Comparison of ENCODE assay signal across 30 cellular contexts in the genomic region with DNA sequence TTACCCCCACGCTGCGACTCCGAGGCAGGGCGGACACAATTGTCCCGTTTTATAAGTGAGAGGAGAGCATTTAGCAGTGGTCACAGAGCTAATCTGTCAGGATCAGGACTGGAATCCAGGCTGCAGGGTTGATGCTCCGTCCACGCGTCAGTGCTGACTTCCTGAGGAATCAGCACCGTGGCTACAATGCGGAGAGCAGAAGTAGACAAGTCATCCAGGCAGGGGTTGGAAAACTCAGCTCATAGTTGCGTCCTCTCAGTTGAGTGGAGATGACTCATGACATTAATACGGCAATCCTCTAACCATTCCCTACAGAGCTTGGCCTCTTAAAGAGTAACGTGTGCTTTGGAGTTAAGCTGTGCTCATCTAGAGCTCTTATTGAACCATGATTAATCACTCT. TPM values are rescaled to one million over a fixed set of nuclear protein-coding genes. Genes with fewer than 3 reads are reported as not detected.
DNase-seq lines count a peak whose midpoint lies in the region; ATAC-seq and TF ChIP-seq lines count a peak whose summit lies in the region.
"Had no signal": no experiment of that assay in that cellular context is flagged by ENCODE, and none has a peak within 500 bp of the region (broad histone marks: within the 10 kb centered on the region; RNA-seq: fewer than 3 reads in every experiment).

No MANE protein-coding gene starts in this region.

- no peak overlapping the region for H3K4me3 ChIP-seq in HEK293 (ENCODE audit: low read depth, low read length)
- H3K4me3 ChIP-seq in left lung, result no peak overlapping the region
- no peak overlapping the region for H3K4me3 ChIP-seq in H7 (ENCODE audit: insufficient read depth, low read depth, low read length)
- H3K4me3 ChIP-seq: BLaER1, coronary artery, esophagus muscularis mucosa, sigmoid colon, stomach, tibial artery had no signal

- POLR2A ChIA-PET in HEK293 (lab: Yijun Ruan, JAX), result no interaction called here

- no peaks in the 10 kb centered on the region for H3K36me3 Mint-ChIP-seq in stimulated activated memory B cell treated with anti-CD40 and anti-IgM and Interleukin-4, amounts not matched to agents 10 μg/mL and 1 μg/mL and 100 μg/mL, for 72 hours
- H3K36me3 Mint-ChIP-seq in activated T-helper 1 cell treated with anti-CD3 and anti-CD28 coated beads, Interleukin-12 subunit alpha, Interleukin-12 subunit beta, Interleukin-2, Interleukin-4 antibody, amounts not matched to agents 30 ng/mL and 10 ng/mL and 1 ng/mL, durations not matched to agents 14 hours and 24 hours and 36 hours (ENCODE audit: low read depth), result no peaks in the 10 kb centered on the region
- H3K36me3 Mint-ChIP-seq: activated CD8-positive, alpha-beta memory T cell treated with anti-CD3 and anti-CD28 coated beads, Interleukin-2, amount 10 ng/mL, durations not matched to agents 7 days and 5 days had no signal

- no peaks in the 10 kb centered on the region for H3K9me3 Mint-ChIP-seq in stimulated activated memory B cell treated with anti-CD40 and anti-IgM and Interleukin-4, amounts not matched to agents 10 μg/mL and 1 μg/mL and 100 μg/mL, for 72 hours
- H3K9me3 Mint-ChIP-seq in activated T-helper 1 cell treated with anti-CD3 and anti-CD28 coated beads, Interleukin-12 subunit alpha, Interleukin-12 subunit beta, Interleukin-2, Interleukin-4 antibody, amounts not matched to agents 30 ng/mL and 10 ng/mL and 1 ng/mL, durations not matched to agents 14 hours and 24 hours and 36 hours, result no peaks in the 10 kb centered on the region
- H3K9me3 Mint-ChIP-seq: activated CD4-positive, alpha-beta T cell treated with anti-CD3 and anti-CD28 coated beads, Interleukin-2, amount 10 ng/mL, durations not matched to agents 7 days and 5 days; activated T-cell treated with anti-CD3 and anti-CD28 coated beads, Interleukin-2, amount 50 U/mL, for 72 hours; nephron had no signal

- peaks cover 0 to 5% of the 10 kb centered on the region in 2 donors for H3K27me3 ChIP-seq in left lung
- H3K27me3 ChIP-seq in H7 (ENCODE audit: control insufficient read depth, insufficient read depth, low read length), result no peaks in the 10 kb centered on the region
- H3K27me3 ChIP-seq: BLaER1, sigmoid colon, tibial artery had no signal

- H3K4me3 Mint-ChIP-seq in stimulated activated memory B cell treated with anti-CD40 and anti-IgM and Interleukin-4, amounts not matched to agents 10 μg/mL and 1 μg/mL and 100 μg/mL, for 72 hours, result no peak overlapping the region
- no peak overlapping the region for H3K4me3 Mint-ChIP-seq in activated T-helper 1 cell treated with anti-CD3 and anti-CD28 coated beads, Interleukin-12 subunit alpha, Interleukin-12 subunit beta, Interleukin-2, Interleukin-4 antibody, amounts not matched to agents 30 ng/mL and 10 ng/mL and 1 ng/mL, durations not matched to agents 14 hours and 24 hours and 36 hours
- H3K4me3 Mint-ChIP-seq: activated CD4-positive, alpha-beta T cell treated with anti-CD3 and anti-CD28 coated beads, Interleukin-2, amount 10 ng/mL, durations not matched to agents 7 days and 5 days; activated CD8-positive, alpha-beta memory T cell treated with anti-CD3 and anti-CD28 coated beads, Interleukin-2, amount 10 ng/mL, durations not matched to agents 7 days and 5 days; activated T-cell treated with anti-CD3 and anti-CD28 coated beads, Interleukin-2, amount 50 U/mL, for 72 hours; nephron had no signal

- DNase-seq in A172 (ENCODE audit: low spot score), result peak; percentile 29
- DNase-seq in RKO (ENCODE audit: low spot score), result peak; percentile 78
- DNase-seq in left lung, result no peak
- DNase-seq in H7, result no peak
- DNase-seq in activated T-helper 1 cell treated with anti-CD3 and anti-CD28 coated beads, Interleukin-12 subunit alpha, Interleukin-12 subunit beta, Interleukin-2, Interleukin-4 antibody, amounts not matched to agents 30 ng/mL and 10 ng/mL and 1 ng/mL, durations not matched to agents 14 hours and 24 hours and 36 hours (ENCODE audit: low spot score), result no peak
- DNase-seq: activated CD4-positive, alpha-beta T cell treated with anti-CD3 and anti-CD28 coated beads, Interleukin-2, amount 10 ng/mL, durations not matched to agents 7 days and 5 days; activated CD8-positive, alpha-beta memory T cell treated with anti-CD3 and anti-CD28 coated beads, Interleukin-2, amount 10 ng/mL, durations not matched to agents 7 days and 5 days; activated naive CD4-positive, alpha-beta T cell treated with anti-CD3 and anti-CD28 coated beads, Interleukin-2, amount 50 U/mL, for 16 hours; activated T-cell treated with anti-CD3 and anti-CD28 coated beads, Interleukin-2, amount 50 U/mL, for 72 hours; amygdala; COR-L47; hippocampal formation; NCI-H1105; NCI-H2029; NCI-H226; NCI-H774; sigmoid colon; stomach; tibial artery had no signal

- no peak overlapping the region for H3K27ac Mint-ChIP-seq in stimulated activated memory B cell treated with anti-CD40 and anti-IgM and Interleukin-4, amounts not matched to agents 10 μg/mL and 1 μg/mL and 100 μg/mL, for 72 hours
- H3K27ac Mint-ChIP-seq in activated T-helper 1 cell treated with anti-CD3 and anti-CD28 coated beads, Interleukin-12 subunit alpha, Interleukin-12 subunit beta, Interleukin-2, Interleukin-4 antibody, amounts not matched to agents 30 ng/mL and 10 ng/mL and 1 ng/mL, durations not matched to agents 14 hours and 24 hours and 36 hours, result no peak overlapping the region
- H3K27ac Mint-ChIP-seq: activated CD4-positive, alpha-beta T cell treated with anti-CD3 and anti-CD28 coated beads, Interleukin-2, amount 10 ng/mL, durations not matched to agents 7 days and 5 days; activated CD8-positive, alpha-beta memory T cell treated with anti-CD3 and anti-CD28 coated beads, Interleukin-2, amount 10 ng/mL, durations not matched to agents 7 days and 5 days; activated T-cell treated with anti-CD3 and anti-CD28 coated beads, Interleukin-2, amount 50 U/mL, for 72 hours; nephron had no signal

- H3K27ac ChIP-seq in HEK293 (ENCODE audit: extremely low read depth, low read depth, low read length) (no peak overlapping the region), left lung (no peak overlapping the region)
- H3K27ac ChIP-seq: BLaER1, coronary artery, esophagus muscularis mucosa, parathyroid adenoma, sigmoid colon, stomach, tibial artery had no signal

- no peaks in the 10 kb centered on the region for H3K4me1 Mint-ChIP-seq in stimulated activated memory B cell treated with anti-CD40 and anti-IgM and Interleukin-4, amounts not matched to agents 10 μg/mL and 1 μg/mL and 100 μg/mL, for 72 hours
- no peaks in the 10 kb centered on the region for H3K4me1 Mint-ChIP-seq in activated T-helper 1 cell treated with anti-CD3 and anti-CD28 coated beads, Interleukin-12 subunit alpha, Interleukin-12 subunit beta, Interleukin-2, Interleukin-4 antibody, amounts not matched to agents 30 ng/mL and 10 ng/mL and 1 ng/mL, durations not matched to agents 14 hours and 24 hours and 36 hours (ENCODE audit: low read depth)
- H3K4me1 Mint-ChIP-seq: activated CD4-positive, alpha-beta T cell treated with anti-CD3 and anti-CD28 coated beads, Interleukin-2, amount 10 ng/mL, durations not matched to agents 7 days and 5 days; activated CD8-positive, alpha-beta memory T cell treated with anti-CD3 and anti-CD28 coated beads, Interleukin-2, amount 10 ng/mL, durations not matched to agents 7 days and 5 days; nephron had no signal

- CTCF ChIA-PET in HEK293 (lab: Yijun Ruan, JAX), result interaction anchor here (0.7 kb wide), 1 partner anchor 111 kb away, joined by 3 read pairs; no protein-coding TSS in a partner anchor

- intact Hi-C loops in left lung (cut with DNase I), result no loop called here
- intact Hi-C loops in activated T-helper 1 cell treated with anti-CD3 and anti-CD28 coated beads, Interleukin-12 subunit alpha, Interleukin-12 subunit beta, Interleukin-2, Interleukin-4 antibody, amounts not matched to agents 30 ng/mL and 10 ng/mL and 1 ng/mL, durations not matched to agents 14 hours and 24 hours and 36 hours (cut with micrococcal nuclease), result no loop called here

- H3K9me3 ChIP-seq in HEK293 (ENCODE audit: control insufficient read depth, insufficient read depth, low read depth, low read length), result no peaks in the 10 kb centered on the region
- H3K9me3 ChIP-seq in left lung, result no peaks in the 10 kb centered on the region
- H3K9me3 ChIP-seq: BLaER1, esophagus muscularis mucosa, sigmoid colon, stomach, tibial artery had no signal

- TF ChIP-seq CTCF in HEK293 (tag by site-specific recombination; IDR thresholded peaks at IDR 0.05) (no peak), left lung (IDR thresholded peaks at IDR 0.05) (no peak)

- H3K36me3 ChIP-seq in HEK293 (ENCODE audit: control insufficient read depth in 2 of 2, insufficient read depth in 1 of 2, low read length in 2 of 2), result no peaks in the 10 kb centered on the region
- H3K36me3 ChIP-seq in left lung, result no peaks in the 10 kb centered on the region
- no peaks in the 10 kb centered on the region for H3K36me3 ChIP-seq in H7 (replicated peaks; ENCODE audit: control insufficient read depth, insufficient read depth, low read length)
- H3K36me3 ChIP-seq: BLaER1, esophagus muscularis mucosa, sigmoid colon, stomach, tibial artery had no signal

- peaks cover 9% of the 10 kb centered on the region for H3K27me3 Mint-ChIP-seq in stimulated activated memory B cell treated with anti-CD40 and anti-IgM and Interleukin-4, amounts not matched to agents 10 μg/mL and 1 μg/mL and 100 μg/mL, for 72 hours
- peaks cover 9% of the 10 kb centered on the region for H3K27me3 Mint-ChIP-seq in activated T-helper 1 cell treated with anti-CD3 and anti-CD28 coated beads, Interleukin-12 subunit alpha, Interleukin-12 subunit beta, Interleukin-2, Interleukin-4 antibody, amounts not matched to agents 30 ng/mL and 10 ng/mL and 1 ng/mL, durations not matched to agents 14 hours and 24 hours and 36 hours (ENCODE audit: insufficient read depth)

- peak; percentile 19 for ATAC-seq in left lung
- ATAC-seq in stimulated activated memory B cell treated with anti-CD40 and anti-IgM and Interleukin-4, amounts not matched to agents 10 μg/mL and 1 μg/mL and 100 μg/mL, for 72 hours, result no peak
- no peak for ATAC-seq in HG02610 (IDR thresholded peaks at IDR 0.05; ENCODE audit: unreplicated experiment)
- ATAC-seq: activated CD8-positive, alpha-beta memory T cell treated with anti-CD3 and anti-CD28 coated beads, Interleukin-2, amount 10 ng/mL, durations not matched to agents 7 days and 5 days; activated T-cell treated with anti-CD3 and anti-CD28 coated beads, Interleukin-2, amount 50 U/mL, for 72 hours; HepG2; Right ventricle myocardium inferior had no signal

- no peaks in the 10 kb centered on the region for H3K4me1 ChIP-seq in HEK293 (ENCODE audit: control insufficient read depth, insufficient read depth, low read length)
- H3K4me1 ChIP-seq in left lung, result no peaks in the 10 kb centered on the region
- H3K4me1 ChIP-seq: BLaER1, esophagus muscularis mucosa, parathyroid adenoma, sigmoid colon, stomach, tibial artery had no signal

RNA-seq across cellular contexts. Expression of a gene that starts 17.1 kb away (rescaled TPM):
- total RNA-seq in A172 (2014; rRNA removed; shearing (Covaris generic)), result not detected in 2 replicates
- not detected for total RNA-seq in left lung
- not detected in 2 replicates for total RNA-seq in H7 (2014; rRNA removed; shearing (Covaris generic))
- total RNA-seq in activated T-helper 1 cell treated with anti-CD3 and anti-CD28 coated beads, Interleukin-12 subunit alpha, Interleukin-12 subunit beta, Interleukin-2, Interleukin-4 antibody, amounts not matched to agents 30 ng/mL and 10 ng/mL and 1 ng/mL, durations not matched to agents 14 hours and 24 hours and 36 hours, result not detected in 2 replicates
- total RNA-seq: activated CD4-positive, alpha-beta T cell treated with anti-CD3 and anti-CD28 coated beads, Interleukin-2, amount 10 ng/mL, durations not matched to agents 7 days and 5 days; activated CD8-positive, alpha-beta memory T cell treated with anti-CD3 and anti-CD28 coated beads, Interleukin-2, amount 10 ng/mL, durations not matched to agents 7 days and 5 days; activated T-cell treated with anti-CD3 and anti-CD28 coated beads, Interleukin-2, amount 50 U/mL, for 72 hours; esophagus muscularis mucosa; HepG2; liver; Right ventricle myocardium inferior; sigmoid colon; stomach had no signal

RNA-seq across cellular contexts. Expression of a gene that starts 50.1 kb away (rescaled TPM):
- 12.8 and 14.6 TPM in 2 replicates for total RNA-seq in A172 (2014; rRNA removed; shearing (Covaris generic))
- total RNA-seq in left lung, result 10 to 100 TPM; 10.6 to 12.0 TPM
- 19.0 and 21.9 TPM in 2 replicates for total RNA-seq in H7 (2014; rRNA removed; shearing (Covaris generic))
- total RNA-seq in activated T-helper 1 cell treated with anti-CD3 and anti-CD28 coated beads, Interleukin-12 subunit alpha, Interleukin-12 subunit beta, Interleukin-2, Interleukin-4 antibody, amounts not matched to agents 30 ng/mL and 10 ng/mL and 1 ng/mL, durations not matched to agents 14 hours and 24 hours and 36 hours, result 36.2 and 39.6 TPM in 2 replicates

Comparison
In these comparisons a context has a peak if more than half of its experiments do, and no peak if none do; other contexts are left out.
1. DNase-seq: peak in A172 (single experiment) and RKO (single experiment); none in left lung (0 of 2), H7 (single experiment) and activated T-helper 1 cell treated with anti-CD3 and anti-CD28 coated beads, Interleukin-12 subunit alpha, Interleukin-12 subunit beta, Interleukin-2, Interleukin-4 antibody, amounts not matched to agents 30 ng/mL and 10 ng/mL and 1 ng/mL, durations not matched to agents 14 hours and 24 hours and 36 hours (single experiment).